8 cellular contexts compared by ENCODE assay signal in the genomic region with DNA sequence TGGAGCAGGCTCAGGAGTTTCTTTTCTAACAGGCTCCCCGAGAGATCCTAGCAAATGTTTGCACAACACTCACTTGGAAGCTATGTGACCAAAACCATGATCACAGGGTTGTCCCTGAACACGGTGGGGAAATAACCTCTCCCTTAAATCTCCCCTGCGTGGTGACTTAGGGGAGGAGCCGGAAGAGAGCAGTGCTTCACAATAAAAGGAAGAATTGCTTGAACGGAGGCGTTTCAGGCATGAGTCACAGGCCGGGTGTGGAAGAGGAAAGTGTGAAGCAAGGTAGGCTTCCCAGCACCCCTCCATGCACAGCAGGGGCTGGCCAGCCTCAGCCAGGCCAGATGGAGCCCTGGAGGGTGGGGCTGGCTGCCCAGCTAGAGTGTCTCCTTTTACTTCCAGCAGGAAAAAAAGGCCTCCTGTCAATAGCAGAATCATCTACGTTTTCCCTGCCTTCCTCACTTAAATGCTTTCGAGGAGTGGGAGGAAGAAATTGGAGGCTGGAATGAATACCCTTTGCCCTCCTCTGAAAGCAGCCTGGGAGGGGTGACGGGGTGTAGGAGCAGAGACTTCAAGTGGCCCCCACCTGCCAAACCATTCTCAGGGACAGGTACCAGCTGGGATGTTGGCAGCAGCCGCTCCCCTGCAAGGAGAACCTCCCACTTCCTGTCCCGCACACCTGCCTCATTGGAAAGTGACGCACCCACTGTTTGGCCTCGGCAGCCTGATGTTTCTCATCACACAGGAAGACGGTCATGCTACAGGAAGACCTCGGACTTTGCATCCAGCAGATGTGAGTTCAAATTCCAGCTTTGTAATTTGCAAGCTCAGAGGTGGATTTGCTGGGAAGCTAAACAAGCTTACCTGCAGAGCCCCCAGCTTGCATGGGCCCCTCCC. TPM values are rescaled to one million over a fixed set of nuclear protein-coding genes. Genes with fewer than 3 reads are reported as not detected.
DNase-seq lines count a peak whose midpoint lies in the region; ATAC-seq and TF ChIP-seq lines count a peak whose summit lies in the region.

No MANE protein-coding gene starts in this region.

- peaks cover 2% of the 10 kb centered on the region for H3K9me3 ChIP-seq in WERI-Rb-1 (ENCODE audit: severe bottlenecking)
- no peaks in the 10 kb centered on the region for H3K9me3 ChIP-seq in left lung

- no peak overlapping the region for H3K27ac Mint-ChIP-seq in progenitor cell of endocrine pancreas

- DNase-seq in GM13976 (ENCODE audit: low spot score) (peak; percentile 81), NCI-H2029 treated with DMSO at 0.1 percent for 48 hours (lab: John Stamatoyannopoulos, UW) (peak; percentile 24), WERI-Rb-1 (peak; percentile 65), cardiac fibroblast (ENCODE audit: low read depth in 2 of 2) (peak; percentile 74 to 87), left lung (peak; percentile 88 to 90), progenitor cell of endocrine pancreas (ENCODE audit: low spot score, unreplicated experiment) (no peak)
- DNase-seq in stimulated activated CD4-positive, alpha-beta T cell treated with anti-CD3 and anti-CD28 coated beads, TNF-alpha, amount 100 ng/mL, for 48 hours (ENCODE audit: low read depth in 3 of 3), result peak; percentile 66 to 86 (median 84)

- intact Hi-C loops in left lung (cut with DNase I), result no loop called here

- H3K27ac ChIP-seq in WERI-Rb-1 (peak overlapping the region; percentile 18), left lung (peak overlapping the region; percentile 79 to 91)

- H3K4me3 Mint-ChIP-seq in progenitor cell of endocrine pancreas (ENCODE audit: low read depth), result no peak overlapping the region

- peaks cover 3% of the 10 kb centered on the region for H3K9me3 Mint-ChIP-seq in progenitor cell of endocrine pancreas (ENCODE audit: low read depth)

- H3K4me3 ChIP-seq in WERI-Rb-1 (ENCODE audit: low read depth, low read length) (no peak overlapping the region), cardiac fibroblast (replicated peaks in 1 of 2; ENCODE audit: low read depth in 2 of 2, low read length in 2 of 2) (no peak overlapping the region), left lung (peak overlapping the region in 1 of 2 donors; percentile 22)

- H3K36me3 ChIP-seq in WERI-Rb-1 (no peaks in the 10 kb centered on the region), left lung (no peaks in the 10 kb centered on the region)

- H3K27me3 Mint-ChIP-seq in progenitor cell of endocrine pancreas, result peaks cover 8% of the 10 kb centered on the region

- ATAC-seq in HG02884 (IDR thresholded peaks at IDR 0.05; ENCODE audit: unreplicated experiment), result peak; percentile 85
- peak; percentile 96 for ATAC-seq in left lung

- TF ChIP-seq CTCF in GM13976 (IDR thresholded peaks at IDR 0.05; ENCODE audit: borderline replicate concordance, control extremely low read depth, extremely low read depth, insufficient read depth, missing control alignments) (no peak), WERI-Rb-1 (IDR thresholded peaks at IDR 0.05; ENCODE audit: low read depth, low read length) (no peak), cardiac fibroblast (IDR thresholded peaks at IDR 0.05; ENCODE audit: low read depth, low read length) (no peak), left lung (IDR thresholded peaks at IDR 0.05) (no peak), progenitor cell of endocrine pancreas (IDR thresholded peaks at IDR 0.05; ENCODE audit: unreplicated experiment) (no peak)

- peaks cover 11 to 45% of the 10 kb centered on the region in 2 donors for H3K4me1 ChIP-seq in left lung

- in situ Hi-C loops in GM13976 (cut with MboI; ENCODE audit: low sequenced_read_pairs, unreplicated experiment), result no loop called here

- H3K27me3 ChIP-seq in WERI-Rb-1 (ENCODE audit: insufficient read depth, low read depth, severe bottlenecking) (no peaks in the 10 kb centered on the region), left lung (no peaks in the 10 kb centered on the region)

- H3K4me1 Mint-ChIP-seq in progenitor cell of endocrine pancreas (ENCODE audit: low read depth), result peaks cover 5% of the 10 kb centered on the region

- H3K36me3 Mint-ChIP-seq in progenitor cell of endocrine pancreas (ENCODE audit: insufficient read depth), result peaks cover 2% of the 10 kb centered on the region

RNA-seq across cellular contexts. Expression of gene PPP2R5C, which starts 30.1 kb away (rescaled TPM):
- total RNA-seq in left lung (100 to 1,000 TPM; 146 to 176 TPM), progenitor cell of endocrine pancreas (106 and 120 TPM in 2 replicates)
